ENCODE assay signal across 18 cellular contexts in the genomic region with DNA sequence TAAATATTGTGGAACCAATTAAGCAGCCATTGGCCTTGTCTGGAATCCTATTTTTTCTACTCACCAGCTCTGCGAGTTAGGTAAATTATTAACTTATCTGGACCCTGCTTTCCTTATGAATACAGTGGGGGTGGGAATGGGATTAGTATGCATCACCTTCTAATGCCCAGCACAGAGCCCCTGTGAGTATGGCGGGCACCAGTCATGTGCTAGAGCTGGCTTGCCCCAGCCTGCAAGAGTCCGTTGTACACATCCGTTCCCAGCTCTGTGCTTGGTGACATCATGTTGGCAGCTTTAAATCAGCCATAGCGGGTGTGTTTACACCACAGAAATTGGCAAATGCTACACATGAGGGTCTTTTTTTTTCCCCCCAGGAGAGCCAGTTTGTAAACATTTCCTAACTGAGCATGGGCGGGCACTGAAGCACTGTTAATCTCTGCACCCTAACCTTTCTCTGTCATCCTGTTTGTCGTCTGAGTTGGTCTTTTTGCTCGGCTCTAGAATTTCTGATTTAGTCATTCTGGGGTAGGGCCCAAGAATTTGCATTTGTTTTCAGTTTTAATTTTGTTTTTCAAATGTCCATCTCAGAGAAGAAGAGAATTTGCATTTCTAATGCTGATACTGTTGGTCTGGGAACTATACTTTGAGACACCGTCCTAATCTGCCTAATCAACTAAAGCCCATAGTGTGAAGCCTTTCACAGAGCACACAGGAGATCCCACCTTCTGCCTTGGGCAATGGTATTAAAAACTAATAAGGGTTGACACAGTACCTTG.
A peak's percentile ranks its signal among the peaks of the same experiment; 100 is the strongest.
DNase-seq lines count a peak whose midpoint lies in the region; ATAC-seq lines count a peak whose summit lies in the region.
"Had no signal": no experiment of that assay in that cellular context is flagged by ENCODE, and none has a peak within 500 bp of the region (broad histone marks: within the 10 kb centered on the region; RNA-seq: fewer than 3 reads in every experiment).

No MANE protein-coding gene starts in this region.

- H3K4me1 Mint-ChIP-seq in activated T-cell treated with anti-CD3 and anti-CD28 coated beads, Interleukin-2, amount 50 U/mL, for 4 hours (ENCODE audit: low read depth) = no peaks in the 10 kb centered on the region
- H3K4me1 Mint-ChIP-seq in activated CD4-positive, alpha-beta T cell treated with anti-CD3 and anti-CD28 coated beads for 36 hours = no peaks in the 10 kb centered on the region

- H3K4me3 Mint-ChIP-seq in activated T-cell treated with anti-CD3 and anti-CD28 coated beads, Interleukin-2, amount 50 U/mL, for 4 hours = no peak overlapping the region
- H3K4me3 Mint-ChIP-seq in activated CD4-positive, alpha-beta T cell treated with anti-CD3 and anti-CD28 coated beads for 36 hours = no peak overlapping the region
- H3K4me3 Mint-ChIP-seq: mesothelial cell of epicardium had no signal

- peaks cover 4% of the 10 kb centered on the region for H3K27me3 Mint-ChIP-seq in activated T-cell treated with anti-CD3 and anti-CD28 coated beads, Interleukin-2, amount 50 U/mL, for 4 hours (ENCODE audit: low read depth)
- no peaks in the 10 kb centered on the region for H3K27me3 Mint-ChIP-seq in activated CD4-positive, alpha-beta T cell treated with anti-CD3 and anti-CD28 coated beads for 36 hours

- no peaks in the 10 kb centered on the region for H3K36me3 Mint-ChIP-seq in activated T-cell treated with anti-CD3 and anti-CD28 coated beads, Interleukin-2, amount 50 U/mL, for 4 hours (ENCODE audit: insufficient read depth)
- no peaks in the 10 kb centered on the region for H3K36me3 Mint-ChIP-seq in activated CD4-positive, alpha-beta T cell treated with anti-CD3 and anti-CD28 coated beads for 36 hours (ENCODE audit: low read depth)
- H3K36me3 Mint-ChIP-seq: mesothelial cell of epicardium had no signal

- no peaks in the 10 kb centered on the region for H3K9me3 Mint-ChIP-seq in activated T-cell treated with anti-CD3 and anti-CD28 coated beads, Interleukin-2, amount 50 U/mL, for 4 hours
- H3K9me3 Mint-ChIP-seq in activated CD4-positive, alpha-beta T cell treated with anti-CD3 and anti-CD28 coated beads for 36 hours (ENCODE audit: low read depth) = no peaks in the 10 kb centered on the region
- H3K9me3 Mint-ChIP-seq: mesothelial cell of epicardium had no signal

- peak; percentile 66 for ATAC-seq in GM21786 (IDR thresholded peaks at IDR 0.05; ENCODE audit: unreplicated experiment)
- peak; percentile 70 for ATAC-seq in HG03159 (IDR thresholded peaks at IDR 0.05; ENCODE audit: unreplicated experiment)
- ATAC-seq in activated T-cell treated with anti-CD3 and anti-CD28 coated beads, Interleukin-2, amount 50 U/mL, for 4 hours = no peak
- ATAC-seq in GM18868 (IDR thresholded peaks at IDR 0.05; ENCODE audit: unreplicated experiment) = no peak
- no peak for ATAC-seq in activated CD4-positive, alpha-beta T cell treated with anti-CD3 and anti-CD28 coated beads for 36 hours
- ATAC-seq: A549 had no signal

- POLR2A ChIA-PET in activated CD4-positive, alpha-beta T cell treated with anti-CD3 and anti-CD28 coated beads for 36 hours (lab: Charles Lee) = no interaction called here

- intact Hi-C loops in activated CD4-positive, alpha-beta T cell treated with anti-CD3 and anti-CD28 coated beads for 36 hours (cut with DNase I, micrococcal nuclease) = no loop called here

- no peak overlapping the region for H3K27ac Mint-ChIP-seq in activated CD4-positive, alpha-beta T cell treated with anti-CD3 and anti-CD28 coated beads for 36 hours
- H3K27ac Mint-ChIP-seq: mesothelial cell of epicardium had no signal

- CTCF ChIA-PET in activated CD4-positive, alpha-beta T cell treated with anti-CD3 and anti-CD28 coated beads for 36 hours (lab: Charles Lee) = interaction anchor here (0.6 to 1.6 kb wide), 3 partner anchors 13 to 1425 kb away, joined by 3 to 4 read pairs (median 3); no protein-coding TSS in a partner anchor

- peak; percentile 5 for DNase-seq in NCI-H2171 treated with DMSO at 0.1 percent for 48 hours (lab: John Stamatoyannopoulos, UW)
- DNase-seq in NCI-H2171 (lab: John Stamatoyannopoulos, UW) = no peak
- DNase-seq in activated T-cell treated with anti-CD3 and anti-CD28 coated beads, Interleukin-2, amount 50 U/mL, for 4 hours = no peak
- DNase-seq in H4 (ENCODE audit: low spot score) = no peak
- no peak for DNase-seq in activated CD4-positive, alpha-beta T cell treated with anti-CD3 and anti-CD28 coated beads for 36 hours
- DNase-seq: activated CD4-positive, CD25-positive, alpha-beta regulatory T cell treated with anti-CD3 and anti-CD28 coated beads, Interleukin-2, amount 50 U/mL, for 72 hours; activated T-cell treated with anti-CD3 and anti-CD28 coated beads for 4 hours; Caco-2; cortex of kidney; NCI-H2107; OCI-M1; SW 1271; trophoblast cell had no signal

Comparison
In these comparisons a context has a peak if more than half of its experiments do, and no peak if none do; other contexts are left out.
1. ATAC-seq: peak in GM21786 (single experiment) and HG03159 (single experiment); none in activated T-cell treated with anti-CD3 and anti-CD28 coated beads, Interleukin-2, amount 50 U/mL, for 4 hours (0 of 2), GM18868 (single experiment) and activated CD4-positive, alpha-beta T cell treated with anti-CD3 and anti-CD28 coated beads for 36 hours (single experiment).